ENCODE assay signal across 8 cellular contexts in the genomic region with DNA sequence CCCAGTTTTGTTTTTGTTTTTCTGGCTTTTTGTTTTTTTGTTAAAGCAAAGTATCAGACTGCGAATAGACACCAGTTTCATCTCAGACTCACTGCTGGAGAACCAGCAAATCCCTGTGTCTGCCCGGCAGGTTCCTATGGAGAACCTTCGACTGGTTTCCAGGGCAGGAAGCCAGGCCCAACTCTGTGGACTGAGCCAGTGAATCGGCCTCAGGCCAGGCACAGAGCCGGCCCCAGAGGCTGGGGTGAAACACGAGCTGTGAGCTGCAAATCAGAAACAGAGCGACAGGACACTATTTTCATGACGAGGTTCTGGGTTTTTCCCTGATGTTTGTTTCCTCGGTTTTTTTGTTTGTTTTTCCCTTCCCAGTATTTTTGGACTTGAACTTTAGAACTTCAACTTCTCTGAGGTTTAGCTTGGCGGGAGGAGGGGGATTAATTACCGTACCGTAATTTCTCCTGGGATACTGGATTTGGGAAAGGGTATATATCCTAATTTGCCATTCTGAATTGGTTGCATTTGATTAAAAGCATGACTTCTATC. TPM values are rescaled to one million over a fixed set of nuclear protein-coding genes. Genes with fewer than 3 reads are reported as not detected.
A peak's percentile ranks its signal among the peaks of the same experiment; 100 is the strongest.
DNase-seq lines count a peak whose midpoint lies in the region; ATAC-seq and TF ChIP-seq lines count a peak whose summit lies in the region.

No MANE protein-coding gene starts in this region.

- H3K4me1 ChIP-seq in right atrium auricular region = peaks cover 0 to 31% of the 10 kb centered on the region in 2 donors

- 12 to 35% (median 23%) methylated on average over 12 of the region's 12 CpGs for WGBS in adipose tissue, 3 donors

- no peaks in the 10 kb centered on the region for H3K9me3 ChIP-seq in right atrium auricular region

- no peaks in the 10 kb centered on the region for H3K27me3 ChIP-seq in right atrium auricular region

- no peak for ATAC-seq in HG03045 (IDR thresholded peaks at IDR 0.05; ENCODE audit: unreplicated experiment)
- ATAC-seq in HG02981 (IDR thresholded peaks at IDR 0.05; ENCODE audit: unreplicated experiment) = no peak

- H3K27ac ChIP-seq in adipose tissue (ENCODE audit: low read depth, low read length) (peak overlapping the region; percentile 73), right atrium auricular region (peak overlapping the region; percentile 95 to 100)

- no peaks in the 10 kb centered on the region for H3K36me3 ChIP-seq in right atrium auricular region

- DNase-seq in GM04504 (ENCODE audit: low read depth) (peak; percentile 80), right atrium auricular region (ENCODE audit: low spot score) (peak; percentile 93), renal cortical epithelial cell (ENCODE audit: low read depth) (peak; percentile 27)
- no peak for DNase-seq in activated CD4-positive, alpha-beta T cell treated with anti-CD3 and anti-CD28 coated beads for 48 hours
- no peak for DNase-seq in stimulated activated CD4-positive, alpha-beta T cell treated with anti-CD3 and anti-CD28 coated beads, Interleukin-1b, Interleukin-23, amount 100 ng/mL, for 48 hours

- no peak for TF ChIP-seq CTCF in right atrium auricular region (IDR thresholded peaks at IDR 0.05)

- H3K4me3 ChIP-seq in right atrium auricular region = no peak overlapping the region

RNA-seq across cellular contexts. Expression of a gene that starts 15.9 kb away (rescaled TPM):
- polyA plus RNA-seq in adipose tissue = 1 to 10 TPM in 2 of 3 donors, under 1 TPM in 1; 0.99 to 3.8 (median 1.6) TPM
- total RNA-seq in right atrium auricular region = under 1 TPM in 1 of 2 donors, not detected in 1; 0.39 TPM
- total RNA-seq in renal cortical epithelial cell = 4.0 and 4.5 TPM in 2 replicates

RNA-seq across cellular contexts. Expression of a gene that starts 32.7 kb away (rescaled TPM):
- polyA plus RNA-seq in adipose tissue = 1,000 to 10,000 TPM in 2 of 3 donors, 100 to 1,000 TPM in 1; 569 to 2,459 (median 1,570) TPM
- total RNA-seq in right atrium auricular region (100 to 1,000 TPM; 156 to 372 TPM), renal cortical epithelial cell (14.9 and 70.2 TPM in 2 replicates)

RNA-seq across cellular contexts. Expression of a gene that starts 39.5 kb away (rescaled TPM):
- 100 to 1,000 TPM in 2 of 3 donors, 10 to 100 TPM in 1; 84.7 to 356 (median 325) TPM for polyA plus RNA-seq in adipose tissue
- total RNA-seq in right atrium auricular region (100 to 1,000 TPM in 1 of 2 donors, 10 to 100 TPM in 1; 82.3 to 241 TPM), renal cortical epithelial cell (7.6 and 53.5 TPM in 2 replicates)

RNA-seq across cellular contexts. Expression of a gene that starts 40.6 kb away (rescaled TPM):
- 10 to 100 TPM in 1 of 3 donors, 1 to 10 TPM in 2; 1.0 to 15.4 (median 3.4) TPM for polyA plus RNA-seq in adipose tissue
- 1 to 10 TPM in 1 of 2 donors, under 1 TPM in 1; 0.43 to 1.0 TPM for total RNA-seq in right atrium auricular region
- total RNA-seq in renal cortical epithelial cell = 1.7 and 13.7 TPM in 2 replicates

RNA-seq across cellular contexts. Expression of a gene that starts 45.8 kb away (rescaled TPM):
- 1,000 to 10,000 TPM in 2 of 3 donors, 100 to 1,000 TPM in 1; 208 to 1,862 (median 1,191) TPM for polyA plus RNA-seq in adipose tissue
- total RNA-seq in right atrium auricular region (100 to 1,000 TPM; 120 to 296 TPM), renal cortical epithelial cell (13.5 and 126 TPM in 2 replicates)

Comparison
In these comparisons a context has a peak if more than half of its experiments do, and no peak if none do; other contexts are left out.
1. DNase-seq: peak in GM04504 (single experiment), right atrium auricular region (single experiment) and renal cortical epithelial cell (single experiment); none in activated CD4-positive, alpha-beta T cell treated with anti-CD3 and anti-CD28 coated beads for 48 hours (single experiment) and stimulated activated CD4-positive, alpha-beta T cell treated with anti-CD3 and anti-CD28 coated beads, Interleukin-1b, Interleukin-23, amount 100 ng/mL, for 48 hours (single experiment).